Comparison of ENCODE assay signal across 27 cellular contexts in the genomic region with DNA sequence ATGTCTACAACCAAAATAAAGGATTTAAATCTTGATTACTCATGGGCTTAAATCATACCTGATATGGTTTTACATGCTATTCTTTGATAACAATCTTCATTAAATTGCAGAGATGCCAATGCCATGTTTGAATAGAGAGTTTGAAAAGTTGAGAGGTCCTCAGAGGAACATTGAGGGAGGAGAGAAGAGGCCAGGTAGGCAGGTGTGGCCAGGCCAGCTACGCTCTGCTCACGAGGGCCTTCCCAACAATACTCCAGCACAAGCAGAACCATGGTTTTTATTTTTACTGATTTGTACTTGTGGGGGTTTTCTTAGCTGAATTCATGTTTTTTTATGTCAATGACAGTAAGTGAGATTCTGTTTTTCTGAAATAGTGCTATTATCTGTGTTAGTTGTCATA.
"Had no signal": no experiment of that assay in that cellular context is flagged by ENCODE, and none has a peak within 500 bp of the region (broad histone marks: within the 10 kb centered on the region; RNA-seq: fewer than 3 reads in every experiment).

No MANE protein-coding gene starts in this region.

- ATAC-seq: stimulated activated effector memory CD8-positive, alpha-beta T cell treated with anti-CD3 and anti-CD28 coated beads, Interleukin-12 subunit alpha, Interleukin-12 subunit beta, amount 100 ng/mL, for 72 hours; stimulated activated memory B cell treated with anti-CD40 and anti-IgM and Interleukin-4, amounts not matched to agents 10 μg/mL and 1 μg/mL and 100 μg/mL, for 72 hours; stimulated activated naive B cell treated with anti-CD40 and anti-IgM and Interleukin-4, amounts not matched to agents 10 μg/mL and 1 μg/mL and 100 μg/mL, for 72 hours; stimulated activated naive CD8-positive, alpha-beta T cell treated with anti-CD3 and anti-CD28 coated beads, Interleukin-15, amount 100 ng/mL, for 72 hours; stimulated activated naive CD8-positive, alpha-beta T cell treated with anti-CD3 and anti-CD28 coated beads, Interleukin-15, Interleukin-2, amounts not matched to agents 100 U/mL and 50 U/mL, for 24 hours had no signal

- H3K27ac ChIP-seq: stomach, suprapubic skin, testis, thoracic aorta, thyroid gland, tibial artery, tibial nerve, transverse colon, upper lobe of left lung, vagina had no signal

- H3K27me3 Mint-ChIP-seq: type B pancreatic cell had no signal

- H3K27me3 ChIP-seq: stomach, suprapubic skin, testis, thyroid gland, tibial artery, tibial nerve, transverse colon, upper lobe of left lung, uterus, vagina had no signal

- H3K36me3 ChIP-seq: suprapubic skin, thoracic aorta, thyroid gland, tibial artery, transverse colon, upper lobe of left lung, uterus, vagina had no signal

- H3K4me3 Mint-ChIP-seq: stimulated activated effector memory CD8-positive, alpha-beta T cell treated with anti-CD3 and anti-CD28 coated beads, Interleukin-12 subunit alpha, Interleukin-12 subunit beta, amount 100 ng/mL, for 72 hours; stimulated activated memory B cell treated with anti-CD40 and anti-IgM and Interleukin-4, amounts not matched to agents 10 μg/mL and 1 μg/mL and 100 μg/mL, for 72 hours; stimulated activated naive B cell treated with anti-CD40 and anti-IgM and Interleukin-4, amounts not matched to agents 10 μg/mL and 1 μg/mL and 100 μg/mL, for 72 hours; stimulated activated naive CD8-positive, alpha-beta T cell treated with anti-CD3 and anti-CD28 coated beads, Interleukin-15, amount 100 ng/mL, for 72 hours; stimulated activated naive CD8-positive, alpha-beta T cell treated with anti-CD3 and anti-CD28 coated beads, Interleukin-15, Interleukin-2, amounts not matched to agents 100 ng/mL and 50 ng/mL, for 24 hours; type B pancreatic cell had no signal

- H3K36me3 Mint-ChIP-seq: stimulated activated effector memory CD8-positive, alpha-beta T cell treated with anti-CD3 and anti-CD28 coated beads, Interleukin-12 subunit alpha, Interleukin-12 subunit beta, amount 100 ng/mL, for 72 hours; stimulated activated memory B cell treated with anti-CD40 and anti-IgM and Interleukin-4, amounts not matched to agents 10 μg/mL and 1 μg/mL and 100 μg/mL, for 72 hours; stimulated activated naive B cell treated with anti-CD40 and anti-IgM and Interleukin-4, amounts not matched to agents 10 μg/mL and 1 μg/mL and 100 μg/mL, for 72 hours; type B pancreatic cell had no signal

- H3K9me3 Mint-ChIP-seq: stimulated activated effector memory CD8-positive, alpha-beta T cell treated with anti-CD3 and anti-CD28 coated beads, Interleukin-12 subunit alpha, Interleukin-12 subunit beta, amount 100 ng/mL, for 72 hours; stimulated activated naive CD8-positive, alpha-beta T cell treated with anti-CD3 and anti-CD28 coated beads, Interleukin-15, Interleukin-2, amounts not matched to agents 100 ng/mL and 50 ng/mL, for 24 hours had no signal

- H3K27ac Mint-ChIP-seq: stimulated activated effector memory CD8-positive, alpha-beta T cell treated with anti-CD3 and anti-CD28 coated beads, Interleukin-12 subunit alpha, Interleukin-12 subunit beta, amount 100 ng/mL, for 72 hours; stimulated activated memory B cell treated with anti-CD40 and anti-IgM and Interleukin-4, amounts not matched to agents 10 μg/mL and 1 μg/mL and 100 μg/mL, for 72 hours; stimulated activated naive B cell treated with anti-CD40 and anti-IgM and Interleukin-4, amounts not matched to agents 10 μg/mL and 1 μg/mL and 100 μg/mL, for 72 hours; stimulated activated naive CD8-positive, alpha-beta T cell treated with anti-CD3 and anti-CD28 coated beads, Interleukin-15, amount 100 ng/mL, for 72 hours; stimulated activated naive CD8-positive, alpha-beta T cell treated with anti-CD3 and anti-CD28 coated beads, Interleukin-15, Interleukin-2, amounts not matched to agents 100 ng/mL and 50 ng/mL, for 24 hours; type B pancreatic cell had no signal

- DNase-seq: stimulated activated CD4-positive, alpha-beta T cell treated with anti-CD3 and anti-CD28 coated beads, Interleukin-2, amount 100 ng/mL, for 24 hours; stimulated activated CD4-positive, alpha-beta T cell treated with anti-CD3 and anti-CD28 coated beads, Interleukin-2, amount 100 ng/mL, for 48 hours; stimulated activated CD4-positive, alpha-beta T cell treated with anti-CD3 and anti-CD28 coated beads, Interleukin-4, amount 100 ng/mL, for 24 hours; stimulated activated CD4-positive, alpha-beta T cell treated with anti-CD3 and anti-CD28 coated beads, Interleukin-4, amount 100 ng/mL, for 4 hours; stimulated activated CD8-positive, alpha-beta memory T cell treated with anti-CD3 and anti-CD28 coated beads, Interleukin-4, amount 100 ng/mL, for 48 hours; stimulated activated naive B cell treated with anti-CD40 and anti-IgM and Interleukin-4, amounts not matched to agents 10 μg/mL and 1 μg/mL and 100 μg/mL, for 72 hours; stimulated activated naive CD4-positive, alpha-beta T cell; stimulated activated naive CD4-positive, alpha-beta T cell treated with Interleukin-2 at 50 U/mL for 16 hours; stimulated activated naive CD8-positive, alpha-beta T cell treated with anti-CD3 and anti-CD28 coated beads, Interleukin-15, amount 100 ng/mL, for 72 hours; stimulated activated naive CD8-positive, alpha-beta T cell treated with anti-CD3 and anti-CD28 coated beads, Interleukin-15, Interleukin-2, amounts not matched to agents 100 U/mL and 50 U/mL, for 24 hours; stomach; substantia nigra; testis; thyroid gland; tibial artery; transverse colon; trophoblast cell; upper lobe of left lung; uterus had no signal

- H3K9me3 ChIP-seq: stomach, suprapubic skin, testis, thoracic aorta, thyroid gland, tibial artery, tibial nerve, transverse colon, upper lobe of left lung, uterus, vagina had no signal

- H3K4me3 ChIP-seq: stomach, suprapubic skin, testis, thoracic aorta, thyroid gland, tibial artery, tibial nerve, transverse colon, upper lobe of left lung, uterus, vagina had no signal

- H3K4me1 ChIP-seq: stomach, suprapubic skin, testis, thyroid gland, tibial artery, tibial nerve, transverse colon, uterus, vagina had no signal

- H3K4me1 Mint-ChIP-seq: stimulated activated effector memory CD8-positive, alpha-beta T cell treated with anti-CD3 and anti-CD28 coated beads, Interleukin-12 subunit alpha, Interleukin-12 subunit beta, amount 100 ng/mL, for 72 hours; stimulated activated memory B cell treated with anti-CD40 and anti-IgM and Interleukin-4, amounts not matched to agents 10 μg/mL and 1 μg/mL and 100 μg/mL, for 72 hours; stimulated activated naive B cell treated with anti-CD40 and anti-IgM and Interleukin-4, amounts not matched to agents 10 μg/mL and 1 μg/mL and 100 μg/mL, for 72 hours; stimulated activated naive CD8-positive, alpha-beta T cell treated with anti-CD3 and anti-CD28 coated beads, Interleukin-15, amount 100 ng/mL, for 72 hours had no signal
